ENCODE assay signal across 14 cellular contexts in genomic region chr5:149405550-149406202, GRCh38. TPM values are rescaled to one million over a fixed set of nuclear protein-coding genes. Genes with fewer than 3 reads are reported as not detected.
A peak's percentile ranks its signal among the peaks of the same experiment; 100 is the strongest.
DNase-seq lines count a peak whose midpoint lies in the region; TF ChIP-seq lines count a peak whose summit lies in the region.
"Had no signal": no experiment of that assay in that cellular context is flagged by ENCODE, and none has a peak within 500 bp of the region (broad histone marks: within the 10 kb centered on the region; RNA-seq: fewer than 3 reads in every experiment).

No MANE protein-coding gene starts in this region.

- H2BK5ac ChIP-seq in mesendoderm (ENCODE audit: low read length), result peak overlapping the region; percentile 55

- no peak overlapping the region for H3K4me2 ChIP-seq in GM23248 (ENCODE audit: unreplicated experiment)
- no peak overlapping the region for H3K4me2 ChIP-seq in mesendoderm (ENCODE audit: low read length)

- H3K4me1 ChIP-seq in GM23248 (ENCODE audit: insufficient read depth) (peaks cover 56% of the 10 kb centered on the region), colonic mucosa (no peaks in the 10 kb centered on the region), mesendoderm (ENCODE audit: control insufficient read depth, low read depth, low read length) (peaks cover 15% of the 10 kb centered on the region), stomach (peaks cover 8 to 21% (median 16%) of the 10 kb centered on the region in 4 donors)

- intact Hi-C loops in colonic mucosa (cut with DNase I), result no loop called here
- intact Hi-C loops in stomach (cut with DNase I; ENCODE audit: low total_unique reads), result no loop called here

- no peak overlapping the region for H4K5ac ChIP-seq in mesendoderm (ENCODE audit: low read length)

- H4K20me1 ChIP-seq in GM23248 (ENCODE audit: insufficient read depth), result no peaks in the 10 kb centered on the region

- H3K79me2 ChIP-seq in GM23248 (ENCODE audit: insufficient read depth) (peaks cover 41% of the 10 kb centered on the region), mesendoderm (ENCODE audit: control insufficient read depth, insufficient read depth, low read length) (no peaks in the 10 kb centered on the region)

- no peak overlapping the region for H4K8ac ChIP-seq in mesendoderm (ENCODE audit: low read depth, low read length)

- H2BK15ac ChIP-seq in mesendoderm (replicated peaks; ENCODE audit: low read depth), result no peak overlapping the region

- H3K79me1 ChIP-seq in mesendoderm (ENCODE audit: low read length), result no peaks in the 10 kb centered on the region

- TF ChIP-seq POLR2A in stomach (IDR thresholded peaks at IDR 0.05), result no peak

- H3F3A ChIP-seq in GM23248 (ENCODE audit: insufficient read depth), result peaks cover 53% of the 10 kb centered on the region

- 88 to 91% methylated on average over 15 to 16 of the region's 16 CpGs for WGBS in GM23248 (ENCODE audit: low coverage in 1 of 2, low lambda C conversion rate in 2 of 2, missing lambda C conversion rate in 2 of 2), 2 experiments
- WGBS in mesendoderm (ENCODE audit: extremely low coverage, insufficient coverage, low lambda C conversion rate), result no CpG with 5 or more reads among the region's 16 CpGs
- WGBS in stomach, 5 donors, result 74 to 92% (median 82%) methylated on average over 16 of the region's 16 CpGs

- H2AFZ ChIP-seq in GM23248, result no peak overlapping the region

- H2BK120ac ChIP-seq in mesendoderm (ENCODE audit: low read depth, low read length), result no peak overlapping the region

- no peak for TF ChIP-seq CTCF in colonic mucosa (IDR thresholded peaks at IDR 0.05)
- no peak for TF ChIP-seq CTCF in stomach (IDR thresholded peaks at IDR 0.05)

- H3K9me2 ChIP-seq in GM23248 (ENCODE audit: insufficient read depth), result no peaks in the 10 kb centered on the region

- peak; percentile 48 for DNase-seq in GM23248
- no peak for DNase-seq in colonic mucosa
- peak; percentile 59 for DNase-seq in mesendoderm
- no peak for DNase-seq in stomach
- DNase-seq in medulla oblongata (ENCODE audit: extremely low spot score), result no peak
- DNase-seq in superior temporal gyrus (ENCODE audit: extremely low spot score), result no peak
- DNase-seq in NCI-H187 (lab: John Stamatoyannopoulos, UW), result no peak
- DNase-seq in glomerular visceral epithelial cell (ENCODE audit: extremely low spot score), result no peak
- DNase-seq: CD4-positive, CD25-positive, alpha-beta regulatory T cell; immature natural killer cell; occipital lobe had no signal

- H3K9me3 ChIP-seq in GM23248 (ENCODE audit: low read depth) (no peaks in the 10 kb centered on the region), colonic mucosa (no peaks in the 10 kb centered on the region), stomach (no peaks in the 10 kb centered on the region)

- no peak overlapping the region for H3K18ac ChIP-seq in mesendoderm (ENCODE audit: low read length)

- H3K4me3 ChIP-seq in GM23248, result no peak overlapping the region
- no peak overlapping the region for H3K4me3 ChIP-seq in colonic mucosa
- H3K4me3 ChIP-seq in mesendoderm (ENCODE audit: low read length), result no peak overlapping the region
- H3K4me3 ChIP-seq in stomach, result peak overlapping the region in 3 of 4 donors; percentile 4 to 58 (median 12)
- H3K4me3 ChIP-seq: PC-9 had no signal

- TF ChIP-seq EP300 in stomach (IDR thresholded peaks at IDR 0.05), result no peak

- in situ Hi-C loops in GM23248 (cut with MboI), result no loop called here

- H2AK5ac ChIP-seq in mesendoderm (ENCODE audit: low read length), result peak overlapping the region; percentile 62

- H3K9ac ChIP-seq in GM23248 (peak overlapping the region; percentile 87), colonic mucosa (ENCODE audit: low read depth in 2 of 2, low read length in 2 of 2) (peak overlapping the region in 1 of 2 donors; percentile 13), mesendoderm (ENCODE audit: low read length) (peak overlapping the region; percentile 12)

- no peak overlapping the region for H3K23ac ChIP-seq in mesendoderm (ENCODE audit: low read length)

- H3K36me3 ChIP-seq in GM23248 (ENCODE audit: low read depth), result no peaks in the 10 kb centered on the region
- H3K36me3 ChIP-seq in colonic mucosa, result no peaks in the 10 kb centered on the region
- no peaks in the 10 kb centered on the region for H3K36me3 ChIP-seq in mesendoderm (ENCODE audit: control insufficient read depth, insufficient read depth, low read length)
- peaks cover 0 to 36% (median 4%) of the 10 kb centered on the region in 4 donors for H3K36me3 ChIP-seq in stomach

- H3K4ac ChIP-seq in mesendoderm (ENCODE audit: low read depth, low read length), result no peak overlapping the region

- peak overlapping the region; percentile 77 for H3K56ac ChIP-seq in mesendoderm (ENCODE audit: low read length)

- H3K27ac ChIP-seq in GM23248 (peak overlapping the region; percentile 94), colonic mucosa (peak overlapping the region; percentile 78), mesendoderm (ENCODE audit: low read depth, low read length) (no peak overlapping the region), stomach (peak overlapping the region; percentile 1 to 95 (median 89))

- no peaks in the 10 kb centered on the region for H3K27me3 ChIP-seq in GM23248 (replicated peaks; ENCODE audit: insufficient read depth)
- H3K27me3 ChIP-seq in colonic mucosa, result no peaks in the 10 kb centered on the region
- H3K27me3 ChIP-seq in mesendoderm (ENCODE audit: insufficient read depth, low read length, poor library complexity), result no peaks in the 10 kb centered on the region
- H3K27me3 ChIP-seq in stomach, result no peaks in the 10 kb centered on the region

RNA-seq across cellular contexts. Expression of gene IL17B, which starts 26.6 kb away (rescaled TPM):
- not detected in 2 replicates for total RNA-seq in GM23248 (2014; rRNA removed; shearing (Covaris generic))
- polyA plus RNA-seq in GM23248 (2016; fragmentation: Nextera tagmentation; extraction: Ambion mirVana), result 0.29 and 0.43 TPM in 2 replicates
- under 1 TPM in 1 of 2 donors, not detected in 1; 0.42 TPM for total RNA-seq in colonic mucosa
- polyA plus RNA-seq in mesendoderm (2013, experiment 1 of 2), result 0.10 TPM
- not detected for polyA plus RNA-seq in mesendoderm (2013, experiment 2 of 2)
- total RNA-seq in stomach, result 10 to 100 TPM in 1 of 5 donors, 1 to 10 TPM in 1, not detected in 3; 1.7 to 31.0 TPM
- 1 to 10 TPM in 2 of 3 donors, under 1 TPM in 1; 0.56 to 5.6 (median 1.8) TPM for polyA plus RNA-seq in stomach
- total RNA-seq: CD4-positive, CD25-positive, alpha-beta regulatory T cell; LHCN-M2; occipital lobe; PC-9; ureter had no signal
- polyA plus RNA-seq: CD4-positive, CD25-positive, alpha-beta regulatory T cell; immature natural killer cell had no signal

RNA-seq across cellular contexts. Expression of gene PCYOX1L, which starts 47.8 kb away (rescaled TPM):
- total RNA-seq in GM23248 (2014; rRNA removed; shearing (Covaris generic)), result 10.7 and 12.6 TPM in 2 replicates
- 10.4 and 10.5 TPM in 2 replicates for polyA plus RNA-seq in GM23248 (2016; fragmentation: Nextera tagmentation; extraction: Ambion mirVana)
- 10 to 100 TPM in 1 of 2 donors, 1 to 10 TPM in 1; 4.0 to 10.1 TPM for total RNA-seq in colonic mucosa
- polyA plus RNA-seq in mesendoderm (2013, experiment 1 of 2), result 1.6 TPM
- 1.5 TPM for polyA plus RNA-seq in mesendoderm (2013, experiment 2 of 2)
- 10 to 100 TPM in 1 of 5 donors, 1 to 10 TPM in 3, not detected in 1; 3.0 to 13.4 (median 4.3) TPM for total RNA-seq in stomach
- polyA plus RNA-seq in stomach, result 1 to 10 TPM; 2.1 to 5.2 (median 2.3) TPM

Comparison
In these comparisons a context has a peak if more than half of its experiments do, and no peak if none do; other contexts are left out.
1. DNase-seq: peak in GM23248 (single experiment) and mesendoderm (single experiment); none in colonic mucosa (single experiment), stomach (single experiment), medulla oblongata (single experiment), superior temporal gyrus (single experiment), NCI-H187 (0 of 2) and glomerular visceral epithelial cell (single experiment).
2. H3K4me3 ChIP-seq: peak in stomach (3 of 4); none in GM23248 (single experiment), colonic mucosa (single experiment) and mesendoderm (single experiment).